4 cellular contexts compared by ENCODE assay signal in the genomic region with DNA sequence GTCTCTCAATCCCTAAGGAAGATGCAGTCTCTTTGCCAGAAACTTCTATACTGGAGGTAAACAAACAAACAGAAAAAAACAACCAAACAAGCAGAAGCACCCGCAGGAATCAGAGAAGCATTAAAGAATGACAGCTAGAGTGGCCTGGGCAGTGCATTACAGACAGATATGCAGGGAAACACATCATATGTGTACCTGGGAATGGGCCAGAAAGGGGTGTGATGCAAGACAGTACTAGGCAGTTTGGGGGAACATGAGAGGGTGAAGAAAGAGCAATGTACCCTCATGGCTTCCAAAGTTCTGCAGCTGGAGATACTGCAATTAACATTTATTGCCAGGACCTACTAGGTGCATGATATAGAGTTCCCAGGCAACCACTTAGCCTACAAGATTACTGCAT.
"Had no signal": no experiment of that assay in that cellular context is flagged by ENCODE, and none has a peak within 500 bp of the region (broad histone marks: within the 10 kb centered on the region; RNA-seq: fewer than 3 reads in every experiment).

No MANE protein-coding gene starts in this region.

- H3K4me3 ChIP-seq: GM23338 had no signal

- DNase-seq: H9, HCEC 1CT, IMR-90 had no signal

- H3K9me3 Mint-ChIP-seq: GM23338 had no signal

- H3K27ac Mint-ChIP-seq: GM23338, H9 had no signal

- H3K4me3 Mint-ChIP-seq: GM23338, H9 had no signal
